ENCODE assay signal across 8 cellular contexts in the genomic region with DNA sequence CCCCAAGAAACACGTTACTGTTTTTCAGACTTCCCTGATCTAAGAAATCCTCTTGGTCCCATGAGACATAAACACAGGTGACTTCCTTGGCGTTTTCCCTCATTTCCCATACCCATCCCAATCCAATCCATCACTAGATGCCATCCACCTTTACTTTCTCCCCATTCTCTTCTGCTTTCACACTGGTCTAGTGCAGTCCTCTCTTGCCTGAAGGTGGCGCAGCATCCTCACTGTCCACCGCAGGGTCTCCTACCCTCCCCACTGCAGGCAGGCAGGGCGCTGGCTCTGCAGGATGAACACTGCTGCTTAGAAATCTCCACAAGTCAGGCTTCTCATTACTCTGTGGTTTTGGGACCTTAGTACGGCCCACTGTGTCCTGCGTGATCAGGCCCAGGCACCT. TPM values are rescaled to one million over a fixed set of nuclear protein-coding genes. Genes with fewer than 3 reads are reported as not detected.
DNase-seq lines count a peak whose midpoint lies in the region; ATAC-seq and TF ChIP-seq lines count a peak whose summit lies in the region.

No MANE protein-coding gene starts in this region.

- no peak for TF ChIP-seq EP300 in transverse colon (IDR thresholded peaks at IDR 0.05; ENCODE audit: low read depth)

- no peaks in the 10 kb centered on the region for H3K9me3 Mint-ChIP-seq in stimulated activated memory B cell treated with anti-CD40 and anti-IgM and Interleukin-4, amounts not matched to agents 10 μg/mL and 1 μg/mL and 100 μg/mL, for 72 hours

- H3K27ac Mint-ChIP-seq in stimulated activated memory B cell treated with anti-CD40 and anti-IgM and Interleukin-4, amounts not matched to agents 10 μg/mL and 1 μg/mL and 100 μg/mL, for 72 hours, result peak overlapping the region; percentile 50

- H3K36me3 ChIP-seq in Panc1 (ENCODE audit: control insufficient read depth, insufficient read depth, low read length) (no peaks in the 10 kb centered on the region), transverse colon (no peaks in the 10 kb centered on the region)

- peak; percentile 70 for TF ChIP-seq CTCF in GM12864 (IDR thresholded peaks at IDR 0.05; ENCODE audit: low read depth, low read length, missing control alignments)
- TF ChIP-seq CTCF in Panc1 (IDR thresholded peaks at IDR 0.05), result peak; percentile 77
- peak; percentile 58 for TF ChIP-seq CTCF in astrocyte of the cerebellum (IDR thresholded peaks at IDR 0.05; ENCODE audit: low read depth, low read length, missing control alignments)
- peak in 1 of 5 experiments; percentile 10 for TF ChIP-seq CTCF in transverse colon (IDR thresholded peaks at IDR 0.05)

- DNase-seq in GM12864 (ENCODE audit: low read depth), result no peak
- DNase-seq in Panc1 (ENCODE audit: low read depth, low spot score), result no peak
- DNase-seq in astrocyte of the cerebellum (ENCODE audit: low read depth), result no peak
- peak; percentile 88 for DNase-seq in islet precursor cell
- no peak for DNase-seq in transverse colon
- no peak for DNase-seq in RKO (ENCODE audit: low spot score)

- BruUV-seq in Panc1 (replicated peaks; lab: Mats Ljungman, UMichigan), result no TSS peak

- peaks cover 90% of the 10 kb centered on the region for H3K4me1 Mint-ChIP-seq in stimulated activated memory B cell treated with anti-CD40 and anti-IgM and Interleukin-4, amounts not matched to agents 10 μg/mL and 1 μg/mL and 100 μg/mL, for 72 hours

- 76 to 80% methylated on average over 2 to 7 of the region's 7 CpGs for WGBS in transverse colon (ENCODE audit: low coverage in 1 of 2), 2 donors

- H3K27ac ChIP-seq in Panc1 (ENCODE audit: low read length) (no peak overlapping the region), transverse colon (no peak overlapping the region)

- H3K4me3 ChIP-seq in GM12864 (ENCODE audit: low read depth, low read length) (no peak overlapping the region), Panc1 (ENCODE audit: low read depth in 2 of 2, low read length in 2 of 2) (no peak overlapping the region), astrocyte of the cerebellum (ENCODE audit: low read depth, low read length) (no peak overlapping the region), transverse colon (no peak overlapping the region)

- H3K27me3 Mint-ChIP-seq in stimulated activated memory B cell treated with anti-CD40 and anti-IgM and Interleukin-4, amounts not matched to agents 10 μg/mL and 1 μg/mL and 100 μg/mL, for 72 hours, result no peaks in the 10 kb centered on the region

- peaks cover 16% of the 10 kb centered on the region for H3K36me3 Mint-ChIP-seq in stimulated activated memory B cell treated with anti-CD40 and anti-IgM and Interleukin-4, amounts not matched to agents 10 μg/mL and 1 μg/mL and 100 μg/mL, for 72 hours

- peak; percentile 70 for ATAC-seq in Panc1
- ATAC-seq in stimulated activated memory B cell treated with anti-CD40 and anti-IgM and Interleukin-4, amounts not matched to agents 10 μg/mL and 1 μg/mL and 100 μg/mL, for 72 hours, result peak; percentile 48
- no peak for ATAC-seq in HG03460 (IDR thresholded peaks at IDR 0.05; ENCODE audit: unreplicated experiment)

- no peak overlapping the region for H3K4me3 Mint-ChIP-seq in stimulated activated memory B cell treated with anti-CD40 and anti-IgM and Interleukin-4, amounts not matched to agents 10 μg/mL and 1 μg/mL and 100 μg/mL, for 72 hours

- POLR2A ChIA-PET in Panc1 (lab: Charles Lee), result no interaction called here

- in situ Hi-C loops in Panc1 (cut with HindIII; ENCODE audit: low pct_unique_long_range_greater_than_20kb, low sequenced_read_pairs), result no loop called here
- in situ Hi-C loops in astrocyte of the cerebellum (cut with HindIII; ENCODE audit: low sequenced_read_pairs), result no loop called here
- in situ Hi-C loops in transverse colon (cut with MboI; ENCODE audit: low pct_ligation_motif_present in 1 of 4, low pct_unique_long_range_greater_than_20kb in 1 of 4, low sequenced_read_pairs in 3 of 4), result loop anchor here in 1 of 4 donors (25.0 kb wide), 1 partner anchor 97 kb away; no protein-coding TSS in a partner anchor

- H3K27me3 ChIP-seq in Panc1 (ENCODE audit: control insufficient read depth, insufficient read depth, low read length) (no peaks in the 10 kb centered on the region), transverse colon (no peaks in the 10 kb centered on the region)

- H3K4me1 ChIP-seq in Panc1 (ENCODE audit: control insufficient read depth, insufficient read depth, low read length) (peaks cover 39% of the 10 kb centered on the region), transverse colon (peaks cover 47 to 90% (median 50%) of the 10 kb centered on the region in 4 donors)

- CTCF ChIA-PET in Panc1 (lab: Charles Lee), result no interaction called here

- no peak for TF ChIP-seq POLR2A in transverse colon (IDR thresholded peaks at IDR 0.05)

- intact Hi-C loops in Panc1 (cut with micrococcal nuclease; ENCODE audit: unreplicated experiment) (no loop called here), transverse colon (cut with DNase I; ENCODE audit: low total_unique reads) (loop anchor here (10.0 kb wide), 1 partner anchor 59 kb away; a partner anchor contains a TSS)

- H3K9me3 ChIP-seq in Panc1 (ENCODE audit: control insufficient read depth, insufficient read depth, low read depth, low read length), result no peaks in the 10 kb centered on the region
- H3K9me3 ChIP-seq in transverse colon, result no peaks in the 10 kb centered on the region

RNA-seq across cellular contexts. Expression of a gene that starts 58.2 kb away (rescaled TPM):
- 386 TPM for total RNA-seq in Panc1 (2021; ENCODE audit: unreplicated experiment)
- polyA plus RNA-seq in Panc1 (2012; ENCODE audit: insufficient read length), result 429 TPM
- total RNA-seq in transverse colon, result 100 to 1,000 TPM in 2 of 4 donors, 10 to 100 TPM in 2; 45.0 to 121 (median 101) TPM
